21 cellular contexts compared by ENCODE assay signal in genomic region chr3:165983284-165983683, GRCh38.
DNase-seq lines count a peak whose midpoint lies in the region; ATAC-seq, FAIRE-seq and TF ChIP-seq lines count a peak whose summit lies in the region.
"Had no signal": no experiment of that assay in that cellular context is flagged by ENCODE, and none has a peak within 500 bp of the region (broad histone marks: within the 10 kb centered on the region; RNA-seq: fewer than 3 reads in every experiment).

No MANE protein-coding gene starts in this region.

- H3K36me3 ChIP-seq in endodermal cell (ENCODE audit: control insufficient read depth, insufficient read depth, low read length) (no peaks in the 10 kb centered on the region), mesenchymal stem cell (ENCODE audit: control insufficient read depth in 1 of 2, insufficient read depth in 2 of 2, low read depth in 1 of 2, low read length in 2 of 2) (no peaks in the 10 kb centered on the region), testis (ENCODE audit: low read depth, missing control alignments) (no peaks in the 10 kb centered on the region)
- H3K36me3 ChIP-seq: gastroesophageal sphincter had no signal

- H2BK15ac ChIP-seq in mesenchymal stem cell (ENCODE audit: low read depth, poor library complexity, severe bottlenecking), result no peak overlapping the region

- no peak overlapping the region for H2AFZ ChIP-seq in mesenchymal stem cell (ENCODE audit: low read depth, low read length)

- peak; percentile 89 for FAIRE-seq in H54 (lab: Jason Lieb, UNC)

- H2BK12ac ChIP-seq in mesenchymal stem cell (ENCODE audit: low read length in 2 of 2), result no peak overlapping the region

- H3K27me3 ChIP-seq in endodermal cell (ENCODE audit: control insufficient read depth, insufficient read depth, low read length, poor library complexity, severe bottlenecking), result no peaks in the 10 kb centered on the region
- no peaks in the 10 kb centered on the region for H3K27me3 ChIP-seq in mesenchymal stem cell (ENCODE audit: control insufficient read depth in 1 of 2, insufficient read depth in 1 of 2, low read length in 2 of 2)
- no peaks in the 10 kb centered on the region for H3K27me3 ChIP-seq in testis
- H3K27me3 ChIP-seq: gastroesophageal sphincter had no signal

- no peak overlapping the region for H4K91ac ChIP-seq in mesenchymal stem cell (ENCODE audit: low read length)

- H3K36me3 Mint-ChIP-seq in endodermal cell (ENCODE audit: low read depth), result no peaks in the 10 kb centered on the region
- H3K36me3 Mint-ChIP-seq: CD8-positive, alpha-beta T cell; type B pancreatic cell had no signal

- H3K4me1 ChIP-seq in endodermal cell (ENCODE audit: control insufficient read depth, insufficient read depth, low read length) (no peaks in the 10 kb centered on the region), mesenchymal stem cell (ENCODE audit: control insufficient read depth, insufficient read depth, low read depth, low read length) (no peaks in the 10 kb centered on the region), testis (no peaks in the 10 kb centered on the region)
- H3K4me1 ChIP-seq: gastroesophageal sphincter had no signal

- H3K27ac ChIP-seq in endodermal cell (ENCODE audit: low read depth, low read length) (no peak overlapping the region), mesenchymal stem cell (ENCODE audit: low read length, poor library complexity, severe bottlenecking) (no peak overlapping the region), testis (no peak overlapping the region)
- H3K27ac ChIP-seq: gastroesophageal sphincter, KMS-11 had no signal

- intact Hi-C loops in testis (cut with DNase I; ENCODE audit: low total_unique reads), result no loop called here

- peak overlapping the region; percentile 45 for H3K27ac Mint-ChIP-seq in endodermal cell
- H3K27ac Mint-ChIP-seq: CD8-positive, alpha-beta T cell; type B pancreatic cell had no signal

- TF ChIP-seq POLR2A in H54 (IDR thresholded peaks at IDR 0.05; ENCODE audit: low read depth, low read length) (no peak), testis (IDR thresholded peaks at IDR 0.05) (no peak)

- H3K4me3 Mint-ChIP-seq in endodermal cell, result no peak overlapping the region
- H3K4me3 Mint-ChIP-seq: CD8-positive, alpha-beta T cell; type B pancreatic cell had no signal

- WGBS in endodermal cell (ENCODE audit: insufficient coverage in 1 of 2, insufficient read length in 1 of 2), 2 experiments, result 88 to 100% methylated on average over 1 of the region's 2 CpGs
- no CpG with 5 or more reads among the region's 2 CpGs for WGBS in mesenchymal stem cell
- WGBS in testis, 2 donors, result 42 to 55% methylated on average over 2 of the region's 2 CpGs

- no peak for TF ChIP-seq CTCF in endodermal cell (conservative IDR thresholded peaks at IDR 0.05)
- no peak for TF ChIP-seq CTCF in testis (IDR thresholded peaks at IDR 0.05)

- H3K9me3 Mint-ChIP-seq in endodermal cell, result no peaks in the 10 kb centered on the region
- H3K9me3 Mint-ChIP-seq: type B pancreatic cell had no signal

- no peak overlapping the region for H4K8ac ChIP-seq in mesenchymal stem cell (ENCODE audit: low read length)

- H3K14ac ChIP-seq in mesenchymal stem cell (ENCODE audit: low read length in 2 of 2), result no peak overlapping the region

- H3K4me3 ChIP-seq in endodermal cell (ENCODE audit: low read length) (no peak overlapping the region), mesenchymal stem cell (ENCODE audit: insufficient read depth in 1 of 2, low read depth in 1 of 2, low read length in 2 of 2) (no peak overlapping the region), testis (no peak overlapping the region)
- H3K4me3 ChIP-seq: gastroesophageal sphincter had no signal

- H3K9me3 ChIP-seq in endodermal cell (ENCODE audit: control insufficient read depth, low read length) (no peaks in the 10 kb centered on the region), mesenchymal stem cell (ENCODE audit: control insufficient read depth, low read length) (no peaks in the 10 kb centered on the region), testis (no peaks in the 10 kb centered on the region)
- H3K9me3 ChIP-seq: gastroesophageal sphincter had no signal

- no peak overlapping the region for H3K4ac ChIP-seq in mesenchymal stem cell (ENCODE audit: low read depth in 1 of 2, low read length in 2 of 2)

- no peak overlapping the region for H3K4me2 ChIP-seq in mesenchymal stem cell (ENCODE audit: low read length, poor library complexity, severe bottlenecking)
- H3K4me2 ChIP-seq: KMS-11 had no signal

- H3K9ac ChIP-seq in endodermal cell (ENCODE audit: extremely low read depth, low read length, poor library complexity, severe bottlenecking), result no peak overlapping the region
- no peak overlapping the region for H3K9ac ChIP-seq in mesenchymal stem cell (ENCODE audit: low read length)
- H3K9ac ChIP-seq: KMS-11 had no signal

- no peak for ATAC-seq in GM18867 (IDR thresholded peaks at IDR 0.05; ENCODE audit: unreplicated experiment)
- ATAC-seq in HG03571 (IDR thresholded peaks at IDR 0.05; ENCODE audit: unreplicated experiment), result no peak
- ATAC-seq: CD8-positive, alpha-beta T cell; gastroesophageal sphincter; left ventricle myocardium superior; right cardiac atrium had no signal

- H2BK5ac ChIP-seq in mesenchymal stem cell (ENCODE audit: low read depth, low read length, poor library complexity, severe bottlenecking), result no peak overlapping the region

- H3K79me1 ChIP-seq in mesenchymal stem cell (replicated peaks; ENCODE audit: low read length, poor library complexity, severe bottlenecking), result no peaks in the 10 kb centered on the region

- H3K18ac ChIP-seq in mesenchymal stem cell (ENCODE audit: low read depth in 1 of 2, low read length in 2 of 2), result no peak overlapping the region

- H3K23ac ChIP-seq in mesenchymal stem cell (ENCODE audit: low read length in 2 of 2), result no peak overlapping the region

- H3K27me3 Mint-ChIP-seq in endodermal cell (ENCODE audit: insufficient read depth), result no peaks in the 10 kb centered on the region
- H3K27me3 Mint-ChIP-seq: type B pancreatic cell had no signal

- DNase-seq in H54 (ENCODE audit: insufficient read length, low spot score) (no peak), RKO (ENCODE audit: low spot score) (peak; percentile 18), endodermal cell (no peak), mesenchymal stem cell (peak; percentile 41), NCI-H2171 (lab: John Stamatoyannopoulos, UW) (no peak), testis (no peak)
- DNase-seq: activated CD4-positive, CD25-positive, alpha-beta regulatory T cell treated with anti-CD3 and anti-CD28 coated beads, Interleukin-2, amount 50 U/mL, for 72 hours; CD8-positive, alpha-beta T cell; DMS79 treated with DMSO at 0.1 percent for 48 hours; left ventricle myocardium superior; NCI-H1105; NCI-H526; occipital lobe; right cardiac atrium; stimulated activated naive CD4-positive, alpha-beta T cell treated with Interleukin-2 at 50 U/mL for 16 hours; T-helper 9 cell had no signal

- peaks cover 7% of the 10 kb centered on the region for H3K4me1 Mint-ChIP-seq in endodermal cell

- no peak overlapping the region for H2BK120ac ChIP-seq in mesenchymal stem cell (ENCODE audit: low read depth, low read length)

- no peak overlapping the region for H2AK5ac ChIP-seq in mesenchymal stem cell (ENCODE audit: low read length, severe bottlenecking)

Comparison
In these comparisons a context has a peak if more than half of its experiments do, and no peak if none do; other contexts are left out.
1. DNase-seq: peak in RKO (single experiment) and mesenchymal stem cell (single experiment); none in H54 (single experiment), endodermal cell (single experiment), NCI-H2171 (single experiment) and testis (single experiment).